In genomic region chr10:71038921-71039320, GRCh38 we compare ENCODE assay signal across 24 cellular contexts.
"Had no signal": no experiment of that assay in that cellular context is flagged by ENCODE, and none has a peak within 500 bp of the region (broad histone marks: within the 10 kb centered on the region; RNA-seq: fewer than 3 reads in every experiment).

No MANE protein-coding gene starts in this region.

- H3K9me3 Mint-ChIP-seq: naive thymus-derived CD4-positive, alpha-beta T cell; natural killer cell treated with Interleukin-12 subunit alpha and Interleukin-12 subunit beta and Interleukin-15 and Interleukin-18, amount 100 ng/mL, for 72 hours; neural crest cell; stimulated activated effector memory CD8-positive, alpha-beta T cell treated with anti-CD3 and anti-CD28 coated beads, Interleukin-12 subunit alpha, Interleukin-12 subunit beta, amount 100 ng/mL, for 72 hours; stimulated activated naive CD8-positive, alpha-beta T cell treated with anti-CD3 and anti-CD28 coated beads, Interleukin-15, Interleukin-2, amounts not matched to agents 100 ng/mL and 50 ng/mL, for 24 hours had no signal

- H3K36me3 Mint-ChIP-seq: naive thymus-derived CD4-positive, alpha-beta T cell; natural killer cell treated with Interleukin-12 subunit alpha and Interleukin-12 subunit beta and Interleukin-15 and Interleukin-18, amount 100 ng/mL, for 72 hours; stimulated activated effector memory CD8-positive, alpha-beta T cell treated with anti-CD3 and anti-CD28 coated beads, Interleukin-12 subunit alpha, Interleukin-12 subunit beta, amount 100 ng/mL, for 72 hours had no signal

- H3K27ac ChIP-seq: hepatocyte, left ventricle myocardium inferior, ovary, prostate gland, skin epidermis, suprapubic skin, thoracic aorta, tibial artery, uterus had no signal

- H3K27ac Mint-ChIP-seq: naive thymus-derived CD4-positive, alpha-beta T cell; natural killer cell treated with Interleukin-12 subunit alpha and Interleukin-12 subunit beta and Interleukin-15 and Interleukin-18, amount 100 ng/mL, for 72 hours; stimulated activated effector memory CD8-positive, alpha-beta T cell treated with anti-CD3 and anti-CD28 coated beads, Interleukin-12 subunit alpha, Interleukin-12 subunit beta, amount 100 ng/mL, for 72 hours; stimulated activated naive CD8-positive, alpha-beta T cell treated with anti-CD3 and anti-CD28 coated beads, Interleukin-15, Interleukin-2, amounts not matched to agents 100 ng/mL and 50 ng/mL, for 24 hours had no signal

- H3K4me1 Mint-ChIP-seq: naive thymus-derived CD4-positive, alpha-beta T cell; stimulated activated effector memory CD8-positive, alpha-beta T cell treated with anti-CD3 and anti-CD28 coated beads, Interleukin-12 subunit alpha, Interleukin-12 subunit beta, amount 100 ng/mL, for 72 hours had no signal

- DNase-seq: islet precursor cell; left ventricle myocardium inferior; mesendoderm; midbrain; mucosa of descending colon; naive thymus-derived CD4-positive, alpha-beta T cell; ovary; retina; right cardiac atrium; stimulated activated CD4-positive, alpha-beta T cell treated with anti-CD3 and anti-CD28 coated beads, Interleukin-4, amount 100 ng/mL, for 24 hours; stimulated activated naive CD4-positive, alpha-beta T cell; trophoblast cell; uterus had no signal

- H3K4me3 Mint-ChIP-seq: naive thymus-derived CD4-positive, alpha-beta T cell; natural killer cell treated with Interleukin-12 subunit alpha and Interleukin-12 subunit beta and Interleukin-15 and Interleukin-18, amount 100 ng/mL, for 72 hours; neural crest cell; stimulated activated effector memory CD8-positive, alpha-beta T cell treated with anti-CD3 and anti-CD28 coated beads, Interleukin-12 subunit alpha, Interleukin-12 subunit beta, amount 100 ng/mL, for 72 hours; stimulated activated naive CD8-positive, alpha-beta T cell treated with anti-CD3 and anti-CD28 coated beads, Interleukin-15, Interleukin-2, amounts not matched to agents 100 ng/mL and 50 ng/mL, for 24 hours had no signal

- ATAC-seq: mucosa of descending colon; naive thymus-derived CD4-positive, alpha-beta T cell; natural killer cell treated with Interleukin-12 subunit alpha and Interleukin-12 subunit beta and Interleukin-15 and Interleukin-18, amount 100 ng/mL, for 72 hours; right cardiac atrium; sciatic nerve; stimulated activated effector memory CD8-positive, alpha-beta T cell treated with anti-CD3 and anti-CD28 coated beads, Interleukin-12 subunit alpha, Interleukin-12 subunit beta, amount 100 ng/mL, for 72 hours had no signal

- H3K27me3 Mint-ChIP-seq: stimulated activated naive CD8-positive, alpha-beta T cell treated with anti-CD3 and anti-CD28 coated beads, Interleukin-15, Interleukin-2, amounts not matched to agents 100 ng/mL and 50 ng/mL, for 24 hours had no signal
